ENCODE assay signal across 11 cellular contexts in genomic region chr1:52658795-52659194, GRCh38. TPM values are rescaled to one million over a fixed set of nuclear protein-coding genes. Genes with fewer than 3 reads are reported as not detected.
DNase-seq lines count a peak whose midpoint lies in the region; ATAC-seq lines count a peak whose summit lies in the region.
"Had no signal": no experiment of that assay in that cellular context is flagged by ENCODE, and none has a peak within 500 bp of the region (broad histone marks: within the 10 kb centered on the region; RNA-seq: fewer than 3 reads in every experiment).

No MANE protein-coding gene starts in this region.

- DNase-seq in activated CD4-positive, alpha-beta T cell treated with anti-CD3 and anti-CD28 coated beads for 36 hours, result peak; percentile 62
- no peak for DNase-seq in activated CD4-positive, alpha-beta T cell treated with anti-CD3 and anti-CD28 coated beads, Interleukin-2, amount 50 U/mL, for 4 hours
- DNase-seq in activated T-cell treated with anti-CD3 and anti-CD28 coated beads, Interleukin-2, amount 50 U/mL, for 48 hours, result peak; percentile 38 to 43
- no peak for DNase-seq in naive thymus-derived CD4-positive, alpha-beta T cell
- DNase-seq in GM19240 (ENCODE audit: insufficient read length, low spot score) (no peak), MG63 (no peak), DMS79 treated with DMSO at 0.1 percent for 48 hours (lab: John Stamatoyannopoulos, UW) (no peak)
- DNase-seq: MM.1S, NCI-H446 treated with DMSO at 0.1 percent for 48 hours had no signal

- no peaks in the 10 kb centered on the region for H3K9me3 Mint-ChIP-seq in activated CD4-positive, alpha-beta T cell treated with anti-CD3 and anti-CD28 coated beads for 36 hours (ENCODE audit: low read depth)
- no peaks in the 10 kb centered on the region for H3K9me3 Mint-ChIP-seq in naive thymus-derived CD4-positive, alpha-beta T cell

- ATAC-seq in activated CD4-positive, alpha-beta T cell treated with anti-CD3 and anti-CD28 coated beads for 36 hours, result peak; percentile 82
- peak; percentile 13 for ATAC-seq in GM21619 (IDR thresholded peaks at IDR 0.05; ENCODE audit: unreplicated experiment)
- ATAC-seq in naive thymus-derived CD4-positive, alpha-beta T cell, result no peak

- no peak overlapping the region for H3K27ac ChIP-seq in naive thymus-derived CD4-positive, alpha-beta T cell (ENCODE audit: low read depth, low read length)
- H3K27ac ChIP-seq: coronary artery had no signal

- no peaks in the 10 kb centered on the region for H3K27me3 Mint-ChIP-seq in activated CD4-positive, alpha-beta T cell treated with anti-CD3 and anti-CD28 coated beads for 36 hours
- H3K27me3 Mint-ChIP-seq in naive thymus-derived CD4-positive, alpha-beta T cell, result no peaks in the 10 kb centered on the region

- no peak overlapping the region for H3K4me3 ChIP-seq in naive thymus-derived CD4-positive, alpha-beta T cell (ENCODE audit: low read length)
- H3K4me3 ChIP-seq in MG63, result no peak overlapping the region
- H3K4me3 ChIP-seq: coronary artery had no signal

- peaks cover 13% of the 10 kb centered on the region for H3K36me3 Mint-ChIP-seq in activated CD4-positive, alpha-beta T cell treated with anti-CD3 and anti-CD28 coated beads for 36 hours (ENCODE audit: low read depth)
- peaks cover 4 to 62% (median 19%) of the 10 kb centered on the region in 5 donors for H3K36me3 Mint-ChIP-seq in naive thymus-derived CD4-positive, alpha-beta T cell

- CTCF ChIA-PET in activated CD4-positive, alpha-beta T cell treated with anti-CD3 and anti-CD28 coated beads for 36 hours (lab: Charles Lee), result interaction anchor here (0.7 to 1.9 kb wide), 4 partner anchors 25 to 254 kb away, joined by 3 to 6 read pairs (median 4); no protein-coding TSS in a partner anchor
- CTCF ChIA-PET in naive thymus-derived CD4-positive, alpha-beta T cell (lab: Charles Lee), result no interaction called here

- peak overlapping the region; percentile 91 for H3K27ac Mint-ChIP-seq in activated CD4-positive, alpha-beta T cell treated with anti-CD3 and anti-CD28 coated beads for 36 hours
- H3K27ac Mint-ChIP-seq in naive thymus-derived CD4-positive, alpha-beta T cell, result peak overlapping the region in 7 of 9 donors; percentile 53 to 90 (median 66)

- H3K4me1 ChIP-seq in naive thymus-derived CD4-positive, alpha-beta T cell (ENCODE audit: control insufficient read depth in 2 of 2, insufficient read depth in 2 of 2, low read length in 2 of 2), result no peaks in the 10 kb centered on the region

- peaks cover 21% of the 10 kb centered on the region for H3K4me1 Mint-ChIP-seq in activated CD4-positive, alpha-beta T cell treated with anti-CD3 and anti-CD28 coated beads for 36 hours
- peaks cover 0 to 34% (median 21%) of the 10 kb centered on the region in 7 donors for H3K4me1 Mint-ChIP-seq in naive thymus-derived CD4-positive, alpha-beta T cell

- POLR2A ChIA-PET in activated CD4-positive, alpha-beta T cell treated with anti-CD3 and anti-CD28 coated beads for 36 hours (lab: Charles Lee), result interaction anchor here (0.7 to 1.0 kb wide), 2 partner anchors 20 to 905 kb away, joined by 3 to 4 read pairs; no protein-coding TSS in a partner anchor
- POLR2A ChIA-PET in naive thymus-derived CD4-positive, alpha-beta T cell (lab: Charles Lee), result interaction anchor here (0.7 to 1.4 kb wide), 3 partner anchors 21 to 27 kb away, joined by 3 to 4 read pairs (median 3); partner anchors contain the start of gene SHISAL2A

- no peak overlapping the region for H3K4me3 Mint-ChIP-seq in activated CD4-positive, alpha-beta T cell treated with anti-CD3 and anti-CD28 coated beads for 36 hours
- H3K4me3 Mint-ChIP-seq in naive thymus-derived CD4-positive, alpha-beta T cell, result no peak overlapping the region

- H3K9me3 ChIP-seq in naive thymus-derived CD4-positive, alpha-beta T cell (ENCODE audit: control insufficient read depth in 2 of 3, low read length in 3 of 3), result no peaks in the 10 kb centered on the region
- no peaks in the 10 kb centered on the region for H3K9me3 ChIP-seq in MG63

- no peaks in the 10 kb centered on the region for H3K27me3 ChIP-seq in naive thymus-derived CD4-positive, alpha-beta T cell (ENCODE audit: control insufficient read depth in 2 of 2, insufficient read depth in 2 of 2, low read length in 2 of 2)
- H3K27me3 ChIP-seq in MG63, result no peaks in the 10 kb centered on the region

- peaks cover 0 to 35% (median 0%) of the 10 kb centered on the region in 3 experiments for H3K36me3 ChIP-seq in naive thymus-derived CD4-positive, alpha-beta T cell (ENCODE audit: control insufficient read depth in 2 of 3, insufficient read depth in 3 of 3, low read length in 3 of 3)
- H3K36me3 ChIP-seq in MG63, result no peaks in the 10 kb centered on the region

- intact Hi-C loops in activated CD4-positive, alpha-beta T cell treated with anti-CD3 and anti-CD28 coated beads for 36 hours (cut with DNase I, micrococcal nuclease), result loop anchor here (1.0 to 2.0 kb wide), 3 partner anchors 21 to 254 kb away; partner anchors contain the start of genes ORC1 (in 1 of the 2), PRPF38A (in 1 of the 2) and TUT4 (in 1 of the 2)
- intact Hi-C loops in naive thymus-derived CD4-positive, alpha-beta T cell (cut with micrococcal nuclease), result loop anchor here in 1 of 2 donors (1.0 kb wide), 1 partner anchor 21 kb away; no protein-coding TSS in a partner anchor

RNA-seq across cellular contexts. Expression of gene SHISAL2A, which starts 25.8 kb away (rescaled TPM):
- 1 to 10 TPM; 8.1 to 9.8 TPM for total RNA-seq in activated CD4-positive, alpha-beta T cell treated with anti-CD3 and anti-CD28 coated beads for 36 hours
- 10 to 100 TPM; 12.0 to 87.1 (median 49.8) TPM for total RNA-seq in naive thymus-derived CD4-positive, alpha-beta T cell
- polyA plus RNA-seq in naive thymus-derived CD4-positive, alpha-beta T cell, result 1 to 10 TPM; 6.8 to 6.9 TPM
- total RNA-seq in MG63 (2014; rRNA removed; shearing (Covaris generic); ENCODE audit: low replicate concordance), result not detected in 2 replicates

RNA-seq across cellular contexts. Expression of gene COA7, which starts 39.4 kb away (rescaled TPM):
- total RNA-seq in activated CD4-positive, alpha-beta T cell treated with anti-CD3 and anti-CD28 coated beads for 36 hours, result 10 to 100 TPM; 11.0 to 17.2 TPM
- 10 to 100 TPM in 1 of 5 experiments, 1 to 10 TPM in 4; 1.4 to 14.4 (median 3.0) TPM for total RNA-seq in naive thymus-derived CD4-positive, alpha-beta T cell
- 1 to 10 TPM; 2.0 to 3.7 TPM for polyA plus RNA-seq in naive thymus-derived CD4-positive, alpha-beta T cell
- total RNA-seq in MG63 (2014; rRNA removed; shearing (Covaris generic); ENCODE audit: low replicate concordance), result 16.9 and 37.1 TPM in 2 replicates

RNA-seq across cellular contexts. Expression of gene GPX7, which starts 56.6 kb away (rescaled TPM):
- 10 to 100 TPM; 19.0 to 23.1 TPM for total RNA-seq in activated CD4-positive, alpha-beta T cell treated with anti-CD3 and anti-CD28 coated beads for 36 hours
- 10 to 100 TPM; 14.8 to 32.8 (median 29.2) TPM for total RNA-seq in naive thymus-derived CD4-positive, alpha-beta T cell
- 10 to 100 TPM; 46.0 to 51.6 TPM for polyA plus RNA-seq in naive thymus-derived CD4-positive, alpha-beta T cell
- total RNA-seq in MG63 (2014; rRNA removed; shearing (Covaris generic); ENCODE audit: low replicate concordance), result 21.2 and 22.5 TPM in 2 replicates

Comparison
In these comparisons a context has a peak if more than half of its experiments do, and no peak if none do; other contexts are left out.
1. DNase-seq: peak in activated CD4-positive, alpha-beta T cell treated with anti-CD3 and anti-CD28 coated beads for 36 hours (single experiment) and activated T-cell treated with anti-CD3 and anti-CD28 coated beads, Interleukin-2, amount 50 U/mL, for 48 hours (2 of 2); none in activated CD4-positive, alpha-beta T cell treated with anti-CD3 and anti-CD28 coated beads, Interleukin-2, amount 50 U/mL, for 4 hours (0 of 2), naive thymus-derived CD4-positive, alpha-beta T cell (0 of 9), GM19240 (single experiment), MG63 (single experiment) and DMS79 treated with DMSO at 0.1 percent for 48 hours (single experiment).